In the genomic region with DNA sequence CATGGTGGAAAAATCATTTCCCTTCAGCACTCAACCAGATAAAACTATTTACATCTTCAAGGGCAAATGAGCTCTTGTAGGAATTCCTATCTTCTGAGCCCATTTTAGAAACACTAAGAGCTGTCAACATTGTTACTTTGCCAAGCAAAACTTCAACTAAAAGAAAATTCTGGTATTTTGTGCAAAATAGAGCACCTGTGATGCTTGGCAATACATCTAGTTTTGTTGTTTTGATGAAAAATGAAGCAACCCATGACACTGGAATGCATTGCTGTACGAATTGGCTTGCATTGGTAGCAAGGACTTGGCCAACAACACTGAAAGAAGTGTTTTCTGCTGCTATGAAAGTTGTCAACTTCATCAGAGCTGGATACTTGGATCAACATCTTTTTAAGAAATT, we compare ENCODE assay signal across 35 cellular contexts.
"Had no signal": no experiment of that assay in that cellular context is flagged by ENCODE, and none has a peak within 500 bp of the region (broad histone marks: within the 10 kb centered on the region; RNA-seq: fewer than 3 reads in every experiment).

No MANE protein-coding gene starts in this region.

- H3K4me3 Mint-ChIP-seq: activated CD4-positive, alpha-beta memory T cell treated with anti-CD3 and anti-CD28 coated beads, Interleukin-2, amount 10 ng/mL, durations not matched to agents 7 days and 5 days; activated CD8-positive, alpha-beta memory T cell treated with anti-CD3 and anti-CD28 coated beads, Interleukin-2, amount 10 ng/mL, durations not matched to agents 7 days and 5 days; activated naive CD4-positive, alpha-beta T cell treated with anti-CD3 and anti-CD28 coated beads, Interleukin-2, amount 10 ng/mL, durations not matched to agents 7 days and 5 days; activated naive CD8-positive, alpha-beta T cell; activated naive CD8-positive, alpha-beta T cell treated with anti-CD3 and anti-CD28 coated beads, Interleukin-2, amount 50 U/mL, for 24 hours; T-cell had no signal

- ATAC-seq: activated CD8-positive, alpha-beta memory T cell treated with anti-CD3 and anti-CD28 coated beads, Interleukin-2, amount 10 ng/mL, durations not matched to agents 7 days and 5 days; activated naive CD8-positive, alpha-beta T cell treated with anti-CD3 and anti-CD28 coated beads, Interleukin-2, amount 50 U/mL, for 24 hours; body of pancreas; Panc1; SK-N-SH treated with all-trans-retinoic acid at 6 μM for 48 hours; T-cell had no signal

- H3K27me3 ChIP-seq: body of pancreas, breast epithelium, MG63 had no signal

- H3K4me3 ChIP-seq: body of pancreas, breast epithelium, MG63 had no signal

- H3K36me3 Mint-ChIP-seq: activated CD8-positive, alpha-beta memory T cell treated with anti-CD3 and anti-CD28 coated beads, Interleukin-2, amount 10 ng/mL, durations not matched to agents 7 days and 5 days; activated naive CD4-positive, alpha-beta T cell treated with anti-CD3 and anti-CD28 coated beads, Interleukin-2, amount 10 ng/mL, durations not matched to agents 7 days and 5 days; activated naive CD8-positive, alpha-beta T cell; T-cell had no signal

- H3K27ac ChIP-seq: body of pancreas, breast epithelium, WERI-Rb-1 had no signal

- H3K36me3 ChIP-seq: breast epithelium, MG63, WERI-Rb-1 had no signal

- H3K4me1 Mint-ChIP-seq: activated CD4-positive, alpha-beta memory T cell treated with anti-CD3 and anti-CD28 coated beads, Interleukin-2, amount 10 ng/mL, durations not matched to agents 7 days and 5 days; activated CD8-positive, alpha-beta memory T cell treated with anti-CD3 and anti-CD28 coated beads, Interleukin-2, amount 10 ng/mL, durations not matched to agents 7 days and 5 days; activated naive CD4-positive, alpha-beta T cell treated with anti-CD3 and anti-CD28 coated beads, Interleukin-2, amount 10 ng/mL, durations not matched to agents 7 days and 5 days; activated naive CD8-positive, alpha-beta T cell treated with anti-CD3 and anti-CD28 coated beads, Interleukin-2, amount 50 U/mL, for 24 hours; T-cell had no signal

- H3K9me3 Mint-ChIP-seq: activated CD4-positive, alpha-beta memory T cell treated with anti-CD3 and anti-CD28 coated beads, Interleukin-2, amount 10 ng/mL, durations not matched to agents 7 days and 5 days; activated naive CD4-positive, alpha-beta T cell treated with anti-CD3 and anti-CD28 coated beads, Interleukin-2, amount 10 ng/mL, durations not matched to agents 7 days and 5 days; activated naive CD8-positive, alpha-beta T cell treated with anti-CD3 and anti-CD28 coated beads, Interleukin-2, amount 50 U/mL, for 24 hours had no signal

- H3K27ac Mint-ChIP-seq: activated CD4-positive, alpha-beta memory T cell treated with anti-CD3 and anti-CD28 coated beads, Interleukin-2, amount 10 ng/mL, durations not matched to agents 7 days and 5 days; activated CD8-positive, alpha-beta memory T cell treated with anti-CD3 and anti-CD28 coated beads, Interleukin-2, amount 10 ng/mL, durations not matched to agents 7 days and 5 days; activated naive CD4-positive, alpha-beta T cell treated with anti-CD3 and anti-CD28 coated beads, Interleukin-2, amount 10 ng/mL, durations not matched to agents 7 days and 5 days; activated naive CD8-positive, alpha-beta T cell; activated naive CD8-positive, alpha-beta T cell treated with anti-CD3 and anti-CD28 coated beads, Interleukin-2, amount 50 U/mL, for 24 hours; T-cell had no signal

- DNase-seq: activated CD4-positive, alpha-beta memory T cell treated with anti-CD3 and anti-CD28 coated beads, Interleukin-2, amount 10 ng/mL, durations not matched to agents 7 days and 5 days; activated CD4-positive, alpha-beta T cell treated with anti-CD3 and anti-CD28 coated beads for 1 hour; activated CD4-positive, alpha-beta T cell treated with anti-CD3 and anti-CD28 coated beads for 48 hours; activated CD4-positive, CD25-positive, alpha-beta regulatory T cell; activated CD8-positive, alpha-beta memory T cell treated with anti-CD3 and anti-CD28 coated beads for 24 hours; activated CD8-positive, alpha-beta memory T cell treated with anti-CD3 and anti-CD28 coated beads, Interleukin-2, amount 10 ng/mL, durations not matched to agents 7 days and 5 days; activated CD8-positive, alpha-beta memory T cell treated with anti-CD3 and anti-CD28 coated beads, Interleukin-2, amount 50 U/mL, for 48 hours; activated effector memory CD4-positive, alpha-beta T cell treated with Interleukin-2 at 50 U/mL for 16 hours; activated naive CD4-positive, alpha-beta T cell treated with anti-CD3 and anti-CD28 coated beads, Interleukin-2, amount 10 ng/mL, durations not matched to agents 7 days and 5 days; activated naive CD8-positive, alpha-beta T cell treated with anti-CD3 and anti-CD28 coated beads, Interleukin-2, amount 50 U/mL, for 24 hours; activated T-cell treated with anti-CD3 and anti-CD28 coated beads, Interleukin-2, amount 50 U/mL, for 48 hours; anterior cingulate cortex; body of pancreas; Kasumi-1; KG1; MG63; NCI-H1048; NCI-H1105 treated with DMSO at 0.1 percent for 48 hours; NCI-H1436; NCI-H1694; NCI-H1930; NCI-H2081 treated with DMSO at 0.1 percent for 48 hours; NCI-H226; NCI-H446 treated with DMSO at 0.1 percent for 48 hours; NCI-H524; NCI-H69; SIG-M5; T-cell; T-helper 2 cell; T-helper 9 cell; WERI-Rb-1 had no signal

- H3K4me1 ChIP-seq: body of pancreas, breast epithelium had no signal

- H3K9me3 ChIP-seq: body of pancreas, breast epithelium, MG63 had no signal

- H3K27me3 Mint-ChIP-seq: activated CD4-positive, alpha-beta memory T cell treated with anti-CD3 and anti-CD28 coated beads, Interleukin-2, amount 10 ng/mL, durations not matched to agents 7 days and 5 days; activated CD8-positive, alpha-beta memory T cell treated with anti-CD3 and anti-CD28 coated beads, Interleukin-2, amount 10 ng/mL, durations not matched to agents 7 days and 5 days; activated naive CD4-positive, alpha-beta T cell treated with anti-CD3 and anti-CD28 coated beads, Interleukin-2, amount 10 ng/mL, durations not matched to agents 7 days and 5 days; activated naive CD8-positive, alpha-beta T cell; activated naive CD8-positive, alpha-beta T cell treated with anti-CD3 and anti-CD28 coated beads, Interleukin-2, amount 50 U/mL, for 24 hours; T-cell had no signal
